In the genomic region with DNA sequence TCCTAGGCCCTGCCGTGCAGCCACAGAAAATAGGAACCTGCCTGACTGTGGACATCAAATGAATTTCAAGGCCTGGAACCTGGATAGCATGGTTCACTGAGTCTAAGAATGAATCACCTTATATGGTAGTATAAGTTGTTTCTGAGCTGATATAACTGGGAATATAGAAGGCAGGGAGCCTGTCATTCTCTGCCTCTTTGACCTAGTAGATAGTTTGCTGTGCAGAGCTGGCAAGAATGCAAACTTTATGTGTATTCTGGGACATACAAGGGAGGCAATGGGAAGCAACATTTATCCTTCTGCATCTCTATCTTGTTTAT, we compare ENCODE assay signal across 1 cellular context.
TF ChIP-seq lines count a peak whose summit lies in the region.

No MANE protein-coding gene starts in this region.

TF ChIP-seq in endothelial cell of umbilical vein, 7 proteins besides CTCF, POLR2A, EP300 and RAD21:
- TF ChIP-seq EZH2 (IDR thresholded peaks at IDR 0.05; ENCODE audit: borderline replicate concordance, low read depth, low read length, severe bottlenecking): no peak
- TF ChIP-seq GATA2 (IDR thresholded peaks at IDR 0.05; ENCODE audit: insufficient read depth, insufficient read length, low read depth, low read length): no peak
- TF ChIP-seq, protein P1, sequence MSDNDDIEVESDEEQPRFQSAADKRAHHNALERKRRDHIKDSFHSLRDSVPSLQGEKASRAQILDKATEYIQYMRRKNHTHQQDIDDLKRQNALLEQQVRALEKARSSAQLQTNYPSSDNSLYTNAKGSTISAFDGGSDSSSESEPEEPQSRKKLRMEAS (IDR thresholded peaks at IDR 0.05; ENCODE audit: insufficient read depth, insufficient read length): no peak
- TF ChIP-seq JUN (IDR thresholded peaks at IDR 0.05; ENCODE audit: borderline replicate concordance, insufficient read depth, insufficient read length, low read depth): no peak
- no peak for TF ChIP-seq FOS (IDR thresholded peaks at IDR 0.05; ENCODE audit: borderline replicate concordance, insufficient read depth, low read length)
- no peak for TF ChIP-seq MYC (IDR thresholded peaks at IDR 0.05; ENCODE audit: low read depth, low read length)
- no peak for TF ChIP-seq POLR2AphosphoS5 (IDR thresholded peaks at IDR 0.05; ENCODE audit: insufficient read depth, low read depth, low read length)
